ENCODE assay signal across 2 cellular contexts in the genomic region with DNA sequence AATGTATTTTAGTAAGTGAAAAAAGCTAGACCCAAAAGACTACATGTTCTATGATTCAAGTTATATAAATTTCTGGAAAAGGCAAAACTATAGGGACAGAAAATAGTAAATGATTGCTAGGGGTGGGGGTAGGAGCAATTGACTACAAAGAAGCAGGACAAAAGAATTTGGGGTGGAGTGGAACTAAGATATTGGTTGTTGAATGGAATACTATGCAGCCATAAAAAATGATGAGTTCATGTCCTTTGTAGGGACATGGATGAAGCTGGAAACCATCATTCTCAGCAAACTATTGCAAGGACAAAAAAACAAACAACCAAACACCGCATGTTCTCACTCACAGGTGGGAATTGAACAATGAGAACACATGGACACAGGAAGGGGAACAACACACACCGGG. TPM values are rescaled to one million over a fixed set of nuclear protein-coding genes. Genes with fewer than 3 reads are reported as not detected.
"Had no signal": no experiment of that assay in that cellular context is flagged by ENCODE, and none has a peak within 500 bp of the region (broad histone marks: within the 10 kb centered on the region; RNA-seq: fewer than 3 reads in every experiment).

No MANE protein-coding gene starts in this region.

RNA-seq across cellular contexts. Expression of gene SAXO2, which starts 25.6 kb away (rescaled TPM):
- total RNA-seq: thoracic aorta, vagina had no signal
